In genomic region chr20:44413575-44414345, GRCh38 we compare ENCODE assay signal across 31 cellular contexts. TPM values are rescaled to one million over a fixed set of nuclear protein-coding genes. Genes with fewer than 3 reads are reported as not detected.
"Had no signal": no experiment of that assay in that cellular context is flagged by ENCODE, and none has a peak within 500 bp of the region (broad histone marks: within the 10 kb centered on the region; RNA-seq: fewer than 3 reads in every experiment).

No MANE protein-coding gene starts in this region.

- H3K9me3 ChIP-seq: MG63, SJCRH30 had no signal

- H3K27ac Mint-ChIP-seq: activated CD4-positive, alpha-beta memory T cell treated with anti-CD3 and anti-CD28 coated beads for 36 hours; activated CD4-positive, alpha-beta T cell treated with anti-CD3 and anti-CD28 coated beads for 36 hours; activated naive CD4-positive, alpha-beta T cell treated with anti-CD3 and anti-CD28 coated beads, Interleukin-2, amount 10 ng/mL, durations not matched to agents 7 days and 5 days; activated naive CD8-positive, alpha-beta T cell; activated naive CD8-positive, alpha-beta T cell treated with anti-CD3 and anti-CD28 coated beads, Interleukin-2, amount 50 U/mL, for 24 hours; T-helper 1 cell treated with Interleukin-12 subunit alpha and Interleukin-12 subunit beta and Interleukin-4 antibody, amounts not matched to agents 30 μg/mL and 1 μg/mL, for 36 hours; T-helper 2 cell treated with Interferon-gamma antibody and Interleukin-4, amounts not matched to agents 5 μg/mL and 100 μg/mL, for 36 hours had no signal

- H3K27ac ChIP-seq: cardiac muscle cell, SJCRH30, SK-N-MC had no signal

- H3K36me3 Mint-ChIP-seq: activated CD4-positive, alpha-beta memory T cell treated with anti-CD3 and anti-CD28 coated beads for 36 hours; activated naive CD4-positive, alpha-beta T cell treated with anti-CD3 and anti-CD28 coated beads, Interleukin-2, amount 10 ng/mL, durations not matched to agents 7 days and 5 days; activated naive CD8-positive, alpha-beta T cell had no signal

- H3K4me3 ChIP-seq: cardiac muscle cell, MG63, SJCRH30, SK-N-MC had no signal

- H3K36me3 ChIP-seq: cardiac muscle cell, MG63, SJCRH30 had no signal

- H3K4me3 Mint-ChIP-seq: activated CD4-positive, alpha-beta memory T cell treated with anti-CD3 and anti-CD28 coated beads for 36 hours; activated CD4-positive, alpha-beta T cell treated with anti-CD3 and anti-CD28 coated beads for 36 hours; activated naive CD4-positive, alpha-beta T cell treated with anti-CD3 and anti-CD28 coated beads, Interleukin-2, amount 10 ng/mL, durations not matched to agents 7 days and 5 days; activated naive CD8-positive, alpha-beta T cell; activated naive CD8-positive, alpha-beta T cell treated with anti-CD3 and anti-CD28 coated beads, Interleukin-2, amount 50 U/mL, for 24 hours; activated T-cell treated with anti-CD3 and anti-CD28 coated beads, Interleukin-2, amount 50 U/mL, for 4 hours; T-helper 1 cell treated with Interleukin-12 subunit alpha and Interleukin-12 subunit beta and Interleukin-4 antibody, amounts not matched to agents 30 μg/mL and 1 μg/mL, for 36 hours; T-helper 2 cell treated with Interferon-gamma antibody and Interleukin-4, amounts not matched to agents 5 μg/mL and 100 μg/mL, for 36 hours had no signal

- DNase-seq: activated CD4-positive, alpha-beta memory T cell treated with anti-CD3 and anti-CD28 coated beads for 36 hours; activated CD4-positive, alpha-beta T cell treated with anti-CD3 and anti-CD28 coated beads for 36 hours; activated CD4-positive, alpha-beta T cell treated with anti-CD3 and anti-CD28 coated beads, Interleukin-2, amount 50 U/mL, for 1 hour; activated CD8-positive, alpha-beta memory T cell treated with anti-CD3 and anti-CD28 coated beads, Interleukin-2, amount 50 U/mL, for 4 hours; activated effector memory CD4-positive, alpha-beta T cell treated with Interleukin-2 at 50 U/mL for 16 hours; activated naive CD4-positive, alpha-beta T cell treated with anti-CD3 and anti-CD28 coated beads, Interleukin-2, amount 10 ng/mL, durations not matched to agents 7 days and 5 days; activated naive CD8-positive, alpha-beta T cell treated with anti-CD3 and anti-CD28 coated beads, Interleukin-2, amount 50 U/mL, for 24 hours; activated T-cell treated with anti-CD3 and anti-CD28 coated beads for 4 hours; activated T-cell treated with anti-CD3 and anti-CD28 coated beads, Interleukin-2, amount 50 U/mL, for 4 hours; anterior cingulate cortex; Kasumi-1; KBM-7; MG63; NCI-H1048; NCI-H1105 treated with DMSO at 0.1 percent for 48 hours; NCI-H1436; NCI-H1694; NCI-H1930; NCI-H2081 treated with DMSO at 0.1 percent for 48 hours; NCI-H226; NCI-H446 treated with DMSO at 0.1 percent for 48 hours; NCI-H524 treated with DMSO at 0.1 percent for 48 hours; SHP77; SJCRH30 had no signal

- ATAC-seq: activated CD4-positive, alpha-beta T cell treated with anti-CD3 and anti-CD28 coated beads for 36 hours; activated CD4-positive, CD25-positive, alpha-beta regulatory T cell treated with anti-CD3 and anti-CD28 coated beads, Interleukin-2, amount 50 U/mL, for 24 hours; activated naive CD8-positive, alpha-beta T cell treated with anti-CD3 and anti-CD28 coated beads, Interleukin-2, amount 50 U/mL, for 24 hours; activated T-cell treated with anti-CD3 and anti-CD28 coated beads, Interleukin-2, amount 50 U/mL, for 4 hours had no signal

- H3K4me1 ChIP-seq: SJCRH30 had no signal

- H3K9me3 Mint-ChIP-seq: activated CD4-positive, alpha-beta memory T cell treated with anti-CD3 and anti-CD28 coated beads for 36 hours; activated naive CD4-positive, alpha-beta T cell treated with anti-CD3 and anti-CD28 coated beads, Interleukin-2, amount 10 ng/mL, durations not matched to agents 7 days and 5 days; activated naive CD8-positive, alpha-beta T cell treated with anti-CD3 and anti-CD28 coated beads, Interleukin-2, amount 50 U/mL, for 24 hours; activated T-cell treated with anti-CD3 and anti-CD28 coated beads, Interleukin-2, amount 50 U/mL, for 4 hours; T-helper 1 cell treated with Interleukin-12 subunit alpha and Interleukin-12 subunit beta and Interleukin-4 antibody, amounts not matched to agents 30 μg/mL and 1 μg/mL, for 36 hours; T-helper 2 cell treated with Interferon-gamma antibody and Interleukin-4, amounts not matched to agents 5 μg/mL and 100 μg/mL, for 36 hours had no signal

- H3K27me3 ChIP-seq: cardiac muscle cell, MG63 had no signal

- H3K4me1 Mint-ChIP-seq: activated CD4-positive, alpha-beta T cell treated with anti-CD3 and anti-CD28 coated beads for 36 hours; activated naive CD4-positive, alpha-beta T cell treated with anti-CD3 and anti-CD28 coated beads, Interleukin-2, amount 10 ng/mL, durations not matched to agents 7 days and 5 days; activated naive CD8-positive, alpha-beta T cell treated with anti-CD3 and anti-CD28 coated beads, Interleukin-2, amount 50 U/mL, for 24 hours had no signal

RNA-seq across cellular contexts. Expression of gene HNF4A, which starts 58.3 kb away (rescaled TPM):
- total RNA-seq: activated CD4-positive, alpha-beta memory T cell treated with anti-CD3 and anti-CD28 coated beads for 36 hours; activated CD4-positive, alpha-beta T cell treated with anti-CD3 and anti-CD28 coated beads for 36 hours; RPMI7951; SJCRH30 had no signal
- polyA plus RNA-seq: cardiac muscle cell had no signal
